ENCODE assay signal across 19 cellular contexts in the genomic region with DNA sequence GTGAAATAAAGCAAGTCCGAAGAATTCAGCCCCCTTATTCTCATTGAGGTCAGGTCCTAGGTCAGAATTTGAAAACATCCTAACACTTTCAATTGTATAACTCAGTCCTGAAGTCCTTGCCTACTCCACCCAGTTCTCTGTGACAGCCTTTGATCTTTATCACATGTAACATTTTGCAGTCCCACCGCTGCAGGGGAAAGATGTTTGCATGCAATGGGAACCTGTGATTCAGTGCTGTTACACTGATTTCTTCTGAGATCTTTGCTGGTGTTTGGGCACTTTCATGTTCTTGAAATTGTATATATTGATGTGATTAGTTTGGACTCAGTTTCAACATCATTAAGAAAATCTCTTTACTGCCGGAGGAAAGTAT.
"Had no signal": no experiment of that assay in that cellular context is flagged by ENCODE, and none has a peak within 500 bp of the region (broad histone marks: within the 10 kb centered on the region; RNA-seq: fewer than 3 reads in every experiment).

No MANE protein-coding gene starts in this region.

- H3K4me1 ChIP-seq: tibial nerve, vagina had no signal

- H3K27ac ChIP-seq: coronary artery, tibial nerve, vagina had no signal

- FAIRE-seq: endothelial cell of umbilical vein, frontal cortex, TTC549 had no signal

- ATAC-seq: activated CD8-positive, alpha-beta T cell treated with anti-CD3 and anti-CD28 coated beads for 36 hours; natural killer cell treated with Interleukin-12 subunit alpha and Interleukin-12 subunit beta and Interleukin-15 and Interleukin-18, amount 100 ng/mL, for 72 hours had no signal

- H3K4me3 ChIP-seq: coronary artery, tibial nerve, vagina had no signal

- H3K36me3 ChIP-seq: tibial nerve, vagina had no signal

- H3K27me3 Mint-ChIP-seq: activated naive CD8-positive, alpha-beta T cell treated with anti-CD3 and anti-CD28 coated beads for 36 hours; brain had no signal

- H3K9me3 ChIP-seq: tibial nerve, vagina had no signal

- H3K27me3 ChIP-seq: tibial nerve, vagina had no signal

- H3K36me3 Mint-ChIP-seq: activated naive CD8-positive, alpha-beta T cell treated with anti-CD3 and anti-CD28 coated beads for 36 hours; brain; natural killer cell treated with Interleukin-12 subunit alpha and Interleukin-12 subunit beta and Interleukin-15 and Interleukin-18, amount 100 ng/mL, for 72 hours had no signal

- H3K4me1 Mint-ChIP-seq: brain had no signal

- H3K9me3 Mint-ChIP-seq: activated CD8-positive, alpha-beta T cell treated with anti-CD3 and anti-CD28 coated beads for 36 hours; activated naive CD8-positive, alpha-beta T cell treated with anti-CD3 and anti-CD28 coated beads for 36 hours; brain; natural killer cell treated with Interleukin-12 subunit alpha and Interleukin-12 subunit beta and Interleukin-15 and Interleukin-18, amount 100 ng/mL, for 72 hours had no signal

- H3K4me3 Mint-ChIP-seq: activated CD8-positive, alpha-beta T cell treated with anti-CD3 and anti-CD28 coated beads for 36 hours; activated naive CD8-positive, alpha-beta T cell treated with anti-CD3 and anti-CD28 coated beads for 36 hours; brain; natural killer cell treated with Interleukin-12 subunit alpha and Interleukin-12 subunit beta and Interleukin-15 and Interleukin-18, amount 100 ng/mL, for 72 hours had no signal

- DNase-seq: activated CD4-positive, CD25-positive, alpha-beta regulatory T cell; activated CD8-positive, alpha-beta T cell treated with anti-CD3 and anti-CD28 coated beads for 36 hours; activated gamma-delta T cell; activated naive CD8-positive, alpha-beta T cell treated with anti-CD3 and anti-CD28 coated beads for 36 hours; activated T-cell treated with anti-CD3 and anti-CD28 coated beads, Interleukin-2, amount 50 U/mL, for 48 hours; central memory CD4-positive, alpha-beta T cell; effector CD4-positive, alpha-beta T cell; head of caudate nucleus; mesenchymal stem cell; nucleus accumbens; stimulated activated CD4-positive, alpha-beta T cell treated with anti-CD3 and anti-CD28 coated beads, Interleukin-4, amount 100 ng/mL, for 24 hours had no signal

- H3K27ac Mint-ChIP-seq: activated CD8-positive, alpha-beta T cell treated with anti-CD3 and anti-CD28 coated beads for 36 hours; activated naive CD8-positive, alpha-beta T cell treated with anti-CD3 and anti-CD28 coated beads for 36 hours; brain; natural killer cell treated with Interleukin-12 subunit alpha and Interleukin-12 subunit beta and Interleukin-15 and Interleukin-18, amount 100 ng/mL, for 72 hours had no signal
